Comparison of ENCODE assay signal across 9 cellular contexts in the genomic region with DNA sequence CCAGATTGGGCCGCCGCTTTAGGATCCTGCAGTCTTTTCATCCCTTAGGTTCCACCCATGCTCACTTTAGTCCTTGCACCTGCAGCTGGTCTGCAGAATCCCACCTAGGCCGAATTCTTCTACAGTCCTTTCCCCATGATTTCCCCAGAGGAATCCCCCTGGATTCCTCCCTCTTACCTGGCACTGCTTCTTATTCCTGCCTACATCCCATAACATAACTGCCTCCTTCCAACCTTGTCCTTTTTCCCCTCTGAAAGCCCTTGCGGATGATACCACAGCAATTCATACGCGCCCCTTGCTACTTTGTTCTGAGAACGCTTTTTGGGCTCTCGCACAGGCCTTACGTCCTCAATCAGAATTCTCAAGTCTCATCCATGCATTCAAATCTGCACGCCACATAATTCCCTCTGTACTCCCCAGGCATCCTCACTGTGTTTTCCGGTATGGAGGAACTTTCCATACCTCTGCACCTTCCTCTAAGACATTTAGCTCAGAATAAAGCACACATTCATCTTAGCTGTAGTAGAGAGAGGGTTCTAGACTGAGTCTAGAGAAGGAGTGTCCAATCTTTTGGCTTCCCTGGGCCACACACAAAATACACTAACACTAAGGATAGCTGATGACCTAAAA. TPM values are rescaled to one million over a fixed set of nuclear protein-coding genes. Genes with fewer than 3 reads are reported as not detected.
DNase-seq lines count a peak whose midpoint lies in the region; ATAC-seq, FAIRE-seq and TF ChIP-seq lines count a peak whose summit lies in the region.
"Had no signal": no experiment of that assay in that cellular context is flagged by ENCODE, and none has a peak within 500 bp of the region (broad histone marks: within the 10 kb centered on the region; RNA-seq: fewer than 3 reads in every experiment).

No MANE protein-coding gene starts in this region.

- peak overlapping the region; percentile 79 for H3K4me2 ChIP-seq in Karpas-422 (ENCODE audit: low read depth, low read length, poor library complexity, severe bottlenecking)

- H3K27ac Mint-ChIP-seq in immature natural killer cell = peak overlapping the region in 5 of 6 donors; percentile 20 to 85 (median 61)

- peaks cover 0 to 6% (median 2%) of the 10 kb centered on the region in 3 donors for H3K36me3 Mint-ChIP-seq in immature natural killer cell

- FAIRE-seq in small intestine (lab: Jason Lieb, UNC) = no peak
- FAIRE-seq: TTC549 had no signal

- H2AFZ ChIP-seq in Karpas-422 (ENCODE audit: low read length) = 0 out of 2 replicates have a peak overlapping the region, but pooled peaks have one; percentile 65

- H3K79me2 ChIP-seq in Karpas-422 (ENCODE audit: low read length) = peaks cover 32% of the 10 kb centered on the region

- no peaks in the 10 kb centered on the region for H3K27me3 Mint-ChIP-seq in immature natural killer cell (ENCODE audit: low read depth in 3 of 3)

- H3K9me3 Mint-ChIP-seq in immature natural killer cell = peaks cover 0 to 2% (median 0%) of the 10 kb centered on the region in 6 donors

- no peaks in the 10 kb centered on the region for H4K20me1 ChIP-seq in Karpas-422 (ENCODE audit: insufficient read depth, low read depth, low read length)

- H3K4me3 Mint-ChIP-seq in immature natural killer cell = peak overlapping the region; percentile 83 to 91 (median 86)

- H3K4me1 ChIP-seq in Karpas-422 (ENCODE audit: low read length) (peaks cover 15% of the 10 kb centered on the region), small intestine (ENCODE audit: control insufficient read depth in 2 of 2, insufficient read depth in 1 of 2, low read depth in 1 of 2, low read length in 1 of 2) (peaks cover 0 to 3% of the 10 kb centered on the region in 2 donors)

- H3K9me3 ChIP-seq in Karpas-422 (ENCODE audit: low read length) (no peaks in the 10 kb centered on the region), small intestine (ENCODE audit: control insufficient read depth, low read depth) (no peaks in the 10 kb centered on the region)

- no peaks in the 10 kb centered on the region for H3K27me3 ChIP-seq in Karpas-422 (ENCODE audit: low read length)
- H3K27me3 ChIP-seq in small intestine (ENCODE audit: control insufficient read depth in 2 of 2, insufficient read depth in 2 of 2, low read length in 2 of 2) = no peaks in the 10 kb centered on the region

- 10 to 19% (median 13%) methylated on average over 11 of the region's 11 CpGs for WGBS in small intestine, 3 donors

- DNase-seq in Karpas-422 (no peak), astrocyte of the cerebellum (ENCODE audit: low read depth) (no peak), immature natural killer cell (no peak), small intestine (peak; percentile 9), mucosa of gallbladder (ENCODE audit: low spot score) (no peak), hippocampal formation (lab: John Stamatoyannopoulos, UW) (no peak)

- in situ Hi-C loops in astrocyte of the cerebellum (cut with HindIII; ENCODE audit: low sequenced_read_pairs) = no loop called here

- no peaks in the 10 kb centered on the region for H3K9me2 ChIP-seq in Karpas-422 (replicated peaks; ENCODE audit: insufficient read depth, low read length)

- H3K36me3 ChIP-seq in Karpas-422 (ENCODE audit: insufficient read depth, low read length) (no peaks in the 10 kb centered on the region), small intestine (ENCODE audit: control insufficient read depth in 2 of 2, insufficient read depth in 2 of 2, low read length in 2 of 2) (no peaks in the 10 kb centered on the region)

- ATAC-seq in GM18868 (IDR thresholded peaks at IDR 0.05; ENCODE audit: unreplicated experiment) = peak; percentile 6
- no peak for ATAC-seq in GM19452 (IDR thresholded peaks at IDR 0.05; ENCODE audit: unreplicated experiment)

- H3K4me3 ChIP-seq in Karpas-422 (ENCODE audit: low read length) = peak overlapping the region; percentile 78
- peak overlapping the region; percentile 63 for H3K4me3 ChIP-seq in astrocyte of the cerebellum (ENCODE audit: low read depth, low read length)
- H3K4me3 ChIP-seq in small intestine (ENCODE audit: low read depth in 1 of 2, low read length in 2 of 2) = peak overlapping the region; percentile 83 to 95

- peaks cover 24 to 29% of the 10 kb centered on the region in 2 donors for H3K4me1 Mint-ChIP-seq in immature natural killer cell

- peak overlapping the region; percentile 78 for H3K9ac ChIP-seq in Karpas-422 (ENCODE audit: low read length)

- no peak for TF ChIP-seq CTCF in astrocyte of the cerebellum (IDR thresholded peaks at IDR 0.05; ENCODE audit: low read depth, low read length, missing control alignments)

- no peak overlapping the region for H3K27ac ChIP-seq in Karpas-422 (ENCODE audit: low read length)
- H3K27ac ChIP-seq in small intestine (ENCODE audit: low read depth in 1 of 2, low read length in 1 of 2) = peak overlapping the region; percentile 81 to 85

RNA-seq across cellular contexts. Expression of gene EIF2AK4, which starts 0.6 kb away (rescaled TPM):
- 24.0 and 42.5 TPM in 2 replicates for total RNA-seq in Karpas-422 (2014; rRNA removed; shearing (Covaris generic); ENCODE audit: low replicate concordance)
- polyA plus RNA-seq in immature natural killer cell (10 to 100 TPM; 14.9 to 18.5 (median 15.4) TPM), small intestine (10 to 100 TPM; 12.4 to 19.9 (median 13.0) TPM)
- total RNA-seq in mucosa of gallbladder = 25.6 TPM

RNA-seq across cellular contexts. Expression of gene GPR176, which starts 14.5 kb away (rescaled TPM):
- total RNA-seq in Karpas-422 (2014; rRNA removed; shearing (Covaris generic); ENCODE audit: low replicate concordance) = 0.07 TPM in 1 of 2 replicates, not detected in the other
- polyA plus RNA-seq in immature natural killer cell = under 1 TPM in 1 of 3 donors, not detected in 2; 0.07 TPM
- polyA plus RNA-seq in small intestine = 1 to 10 TPM in 1 of 3 donors, under 1 TPM in 1, not detected in 1; 0.54 to 3.3 TPM
- 5.4 TPM for total RNA-seq in mucosa of gallbladder
